7 cellular contexts compared by ENCODE assay signal in genomic region chr19:48896191-48896720, GRCh38. TPM values are rescaled to one million over a fixed set of nuclear protein-coding genes. Genes with fewer than 3 reads are reported as not detected.
DNase-seq lines count a peak whose midpoint lies in the region; ATAC-seq, FAIRE-seq and TF ChIP-seq lines count a peak whose summit lies in the region.
"Had no signal": no experiment of that assay in that cellular context is flagged by ENCODE, and none has a peak within 500 bp of the region (broad histone marks: within the 10 kb centered on the region; RNA-seq: fewer than 3 reads in every experiment).

No MANE protein-coding gene starts in this region.

- TF ChIP-seq POLR2A in HepG2 (IDR thresholded peaks at IDR 0.05; ENCODE audit: insufficient read depth in 1 of 2, low read depth in 2 of 2, low read length in 2 of 2): no peak

- in situ Hi-C loops in HepG2 (cut with HindIII; ENCODE audit: extremely low pct_ligation_motif_present, low pct_unique_long_range_greater_than_20kb): no loop called here

- H3K27ac ChIP-seq in BLaER1 (no peak overlapping the region), HepG2 (ENCODE audit: extremely low read length, insufficient read depth, low read length) (no peak overlapping the region)

- no peak for FAIRE-seq in HepG2 (lab: Jason Lieb, UNC)
- FAIRE-seq: GM18507 had no signal

- H3K36me3 Mint-ChIP-seq in activated T-cell treated with anti-CD3 and anti-CD28 coated beads, Interleukin-2, amount 50 U/mL, for 72 hours (ENCODE audit: insufficient read depth in 2 of 2): peaks cover 4 to 7% of the 10 kb centered on the region in 2 donors

- H3K4me3 ChIP-seq in BLaER1 (peak overlapping the region; percentile 54), HepG2 (replicated peaks in 1 of 3; ENCODE audit: insufficient read depth in 1 of 3, low read depth in 2 of 3, low read length in 3 of 3) (peak overlapping the region in 1 of 3 experiments; percentile 31; a peak in 1 of 6 replicates)

- peak overlapping the region; percentile 14 for H3K27ac Mint-ChIP-seq in activated T-cell treated with anti-CD3 and anti-CD28 coated beads, Interleukin-2, amount 50 U/mL, for 72 hours

- H3K27me3 ChIP-seq in BLaER1 (peaks cover 24% of the 10 kb centered on the region), HepG2 (ENCODE audit: control insufficient read depth in 1 of 2, insufficient read depth in 2 of 2, low read length in 2 of 2) (no peaks in the 10 kb centered on the region; a peak in 1 of 5 replicates)

- peak; percentile 79 to 80 for DNase-seq in activated T-cell treated with anti-CD3 and anti-CD28 coated beads, Interleukin-2, amount 50 U/mL, for 72 hours
- DNase-seq in HepG2 (ENCODE audit: low spot score) (no peak), NCI-H345 treated with DMSO at 0.1 percent for 48 hours (lab: John Stamatoyannopoulos, UW; ENCODE audit: unreplicated experiment) (no peak)
- DNase-seq in effector CD4-positive, alpha-beta T cell: no peak

- CTCF ChIA-PET in HepG2 (lab: Yijun Ruan, JAX; ENCODE audit: low intra/inter-chr PET ratio, low total read pairs): no interaction called here

- H3K9me3 ChIP-seq in BLaER1: no peaks in the 10 kb centered on the region
- H3K9me3 ChIP-seq in HepG2 (ENCODE audit: low read length): no peaks in the 10 kb centered on the region

- H4K20me1 ChIP-seq in BLaER1: no peaks in the 10 kb centered on the region
- H4K20me1 ChIP-seq in HepG2 (ENCODE audit: insufficient read depth, low read length): no peaks in the 10 kb centered on the region

- intact Hi-C loops in HepG2 (cut with micrococcal nuclease; ENCODE audit: unreplicated experiment): no loop called here

- H3K4me1 ChIP-seq in BLaER1 (peaks cover 56% of the 10 kb centered on the region), HepG2 (ENCODE audit: insufficient read depth, low read length) (peaks cover 44% of the 10 kb centered on the region)

- peak overlapping the region; percentile 78 for H3K4me2 ChIP-seq in BLaER1
- H3K4me2 ChIP-seq in HepG2 (ENCODE audit: low read depth, low read length): peak overlapping the region; percentile 68

- no peak for TF ChIP-seq CTCF in HepG2 (CRISPR knock-in tag; IDR thresholded peaks at IDR 0.05)

- peaks cover 8% of the 10 kb centered on the region for H3K79me2 ChIP-seq in HepG2 (ENCODE audit: insufficient read depth, low read length)

- H3K4me1 Mint-ChIP-seq in activated T-cell treated with anti-CD3 and anti-CD28 coated beads, Interleukin-2, amount 50 U/mL, for 72 hours (ENCODE audit: low read depth): peaks cover 39% of the 10 kb centered on the region

- TF ChIP-seq RAD21 in HepG2 (CRISPR knock-in tag; IDR thresholded peaks at IDR 0.05): no peak

- ATAC-seq in activated T-cell treated with anti-CD3 and anti-CD28 coated beads, Interleukin-2, amount 50 U/mL, for 72 hours (replicated peaks in 1 of 2): peak; percentile 57 to 64
- ATAC-seq in HepG2: no peak
- no peak for ATAC-seq in HG03108 (IDR thresholded peaks at IDR 0.05; ENCODE audit: unreplicated experiment)

- 47% methylated on average over 24 of the region's 25 CpGs for WGBS in HepG2 (ENCODE audit: low lambda C conversion rate)

- no TSS peak for BruUV-seq in HepG2 (replicated peaks; lab: Mats Ljungman, UMichigan)

- H2AFZ ChIP-seq in HepG2 (ENCODE audit: low read length): no peak overlapping the region

- H3K36me3 ChIP-seq in BLaER1 (no peaks in the 10 kb centered on the region; the same call in 1 of the 2 replicates), HepG2 (replicated peaks in 1 of 2; ENCODE audit: control insufficient read depth in 1 of 2, insufficient read depth in 2 of 2, low read length in 2 of 2) (no peaks in the 10 kb centered on the region)

- H3K9ac ChIP-seq in BLaER1: 0 out of 2 replicates have a peak overlapping the region, but pooled peaks have one; percentile 50
- H3K9ac ChIP-seq in HepG2 (ENCODE audit: insufficient read depth, low read depth, low read length): peak overlapping the region; percentile 32; the same call in 1 of the 2 replicates

- H3K9me3 Mint-ChIP-seq in activated T-cell treated with anti-CD3 and anti-CD28 coated beads, Interleukin-2, amount 50 U/mL, for 72 hours: no peaks in the 10 kb centered on the region

- H3K27me3 Mint-ChIP-seq in activated T-cell treated with anti-CD3 and anti-CD28 coated beads, Interleukin-2, amount 50 U/mL, for 72 hours (ENCODE audit: low read depth): peaks cover 34% of the 10 kb centered on the region

- TF ChIP-seq EP300 in HepG2 (IDR thresholded peaks at IDR 0.05; ENCODE audit: low read depth in 2 of 2, low read length in 2 of 2): no peak
- TF ChIP-seq EP300 in HepG2 (CRISPR knock-in tag; IDR thresholded peaks at IDR 0.05; ENCODE audit: borderline replicate concordance): no peak

- POLR2A ChIA-PET in HepG2 (lab: Yijun Ruan, JAX): interaction anchor here (0.9 to 1.2 kb wide), 3 partner anchors 24 to 68 kb away, joined by 3 to 4 read pairs (median 3); partner anchors contain the start of gene PPP1R15A

- H3K4me3 Mint-ChIP-seq in activated T-cell treated with anti-CD3 and anti-CD28 coated beads, Interleukin-2, amount 50 U/mL, for 72 hours: peak overlapping the region; percentile 76 to 82

RNA-seq across cellular contexts. Expression of gene TULP2, which starts 2.3 kb away (rescaled TPM):
- total RNA-seq in activated T-cell treated with anti-CD3 and anti-CD28 coated beads, Interleukin-2, amount 50 U/mL, for 72 hours: 1 to 10 TPM in 1 of 2 donors, under 1 TPM in 1; 0.79 to 3.3 TPM
- not detected in 2 replicates for total RNA-seq in HepG2 (2016; rRNA removed; fragmentation: Illumina TruSeq; extraction: Trizol)
- not detected in 2 replicates for total RNA-seq in HepG2 (2016; cell fraction: cytosol; rRNA removed; fragmentation: Illumina TruSeq; extraction: Trizol; ENCODE audit: low read depth)
- not detected in 2 replicates for total RNA-seq in HepG2 (2016; cell fraction: insoluble cytoplasmic fraction; rRNA removed; fragmentation: Illumina TruSeq; extraction: Trizol)
- 0.12 TPM in 1 of 2 replicates, not detected in the other for total RNA-seq in HepG2 (2016; cell fraction: membrane; rRNA removed; fragmentation: Illumina TruSeq; extraction: Trizol)
- total RNA-seq in HepG2 (2016; cell fraction: nucleus; rRNA removed; fragmentation: Illumina TruSeq; extraction: Trizol): not detected in 2 replicates
- 0.04 and 0.08 TPM in 2 replicates for polyA plus RNA-seq in HepG2 (2011; rRNA removed)
- polyA plus RNA-seq in HepG2 (2011; cell fraction: cytosol; rRNA removed): 0.04 and 0.11 TPM in 2 replicates
- polyA plus RNA-seq in HepG2 (2011; cell fraction: nucleus; rRNA removed): 0.23 and 0.24 TPM in 2 replicates
- 0.19 TPM in 1 of 2 replicates, not detected in the other for polyA plus RNA-seq in HepG2 (2012)
- polyA plus RNA-seq in HepG2 (2016; cell fraction: cytosol; fragmentation: Illumina TruSeq; extraction: Trizol; ENCODE audit: low read depth): not detected in 2 replicates
- polyA plus RNA-seq in HepG2 (2016; cell fraction: insoluble cytoplasmic fraction; fragmentation: Illumina TruSeq; extraction: Trizol; ENCODE audit: low read depth): not detected in 2 replicates
- polyA plus RNA-seq in HepG2 (2016; cell fraction: membrane; fragmentation: Illumina TruSeq; extraction: Trizol; ENCODE audit: low read depth): not detected in 2 replicates
- polyA plus RNA-seq in HepG2 (2016; cell fraction: nucleus; fragmentation: Illumina TruSeq; extraction: Trizol; ENCODE audit: insufficient read depth, low read depth): not detected in 2 replicates
- 0.24 TPM in 1 of 2 replicates, not detected in the other for polyA minus RNA-seq in HepG2 (2011; rRNA and poly(A)+ RNA removed; ENCODE audit: low replicate concordance)
- polyA minus RNA-seq in HepG2 (2011; cell fraction: cytosol; rRNA and poly(A)+ RNA removed): not detected in 2 replicates
- polyA minus RNA-seq in HepG2 (2011; cell fraction: nucleus; rRNA and poly(A)+ RNA removed): not detected in 2 replicates

RNA-seq across cellular contexts. Expression of gene NUCB1, which starts 3.9 kb away (rescaled TPM):
- total RNA-seq in activated T-cell treated with anti-CD3 and anti-CD28 coated beads, Interleukin-2, amount 50 U/mL, for 72 hours: 100 to 1,000 TPM; 168 to 183 TPM
- 34.3 and 82.3 TPM in 2 replicates for total RNA-seq in HepG2 (2016; rRNA removed; fragmentation: Illumina TruSeq; extraction: Trizol)
- total RNA-seq in HepG2 (2016; cell fraction: cytosol; rRNA removed; fragmentation: Illumina TruSeq; extraction: Trizol; ENCODE audit: low read depth): 9.0 and 9.7 TPM in 2 replicates
- 28.8 and 87.6 TPM in 2 replicates for total RNA-seq in HepG2 (2016; cell fraction: insoluble cytoplasmic fraction; rRNA removed; fragmentation: Illumina TruSeq; extraction: Trizol)
- total RNA-seq in HepG2 (2016; cell fraction: membrane; rRNA removed; fragmentation: Illumina TruSeq; extraction: Trizol): 25.3 and 25.9 TPM in 2 replicates
- total RNA-seq in HepG2 (2016; cell fraction: nucleus; rRNA removed; fragmentation: Illumina TruSeq; extraction: Trizol): 82.3 and 93.1 TPM in 2 replicates
- polyA plus RNA-seq in HepG2 (2011; rRNA removed): 106 and 144 TPM in 2 replicates
- polyA plus RNA-seq in HepG2 (2011; cell fraction: cytosol; rRNA removed): 86.9 and 132 TPM in 2 replicates
- 169 and 200 TPM in 2 replicates for polyA plus RNA-seq in HepG2 (2011; cell fraction: nucleus; rRNA removed)
- polyA plus RNA-seq in HepG2 (2012): 83.2 and 101 TPM in 2 replicates
- 16.8 and 17.5 TPM in 2 replicates for polyA plus RNA-seq in HepG2 (2016; cell fraction: cytosol; fragmentation: Illumina TruSeq; extraction: Trizol; ENCODE audit: low read depth)
- polyA plus RNA-seq in HepG2 (2016; cell fraction: insoluble cytoplasmic fraction; fragmentation: Illumina TruSeq; extraction: Trizol; ENCODE audit: low read depth): 32.3 and 40.2 TPM in 2 replicates
- 25.6 and 28.2 TPM in 2 replicates for polyA plus RNA-seq in HepG2 (2016; cell fraction: membrane; fragmentation: Illumina TruSeq; extraction: Trizol; ENCODE audit: low read depth)
- polyA plus RNA-seq in HepG2 (2016; cell fraction: nucleus; fragmentation: Illumina TruSeq; extraction: Trizol; ENCODE audit: insufficient read depth, low read depth): 164 and 172 TPM in 2 replicates
- polyA minus RNA-seq in HepG2 (2011; rRNA and poly(A)+ RNA removed; ENCODE audit: low replicate concordance): 57.6 and 72.0 TPM in 2 replicates
- polyA minus RNA-seq in HepG2 (2011; cell fraction: cytosol; rRNA and poly(A)+ RNA removed): 40.4 and 44.8 TPM in 2 replicates
- polyA minus RNA-seq in HepG2 (2011; cell fraction: nucleus; rRNA and poly(A)+ RNA removed): 23.2 and 25.9 TPM in 2 replicates

RNA-seq across cellular contexts. Expression of gene PPP1R15A, which starts 24.0 kb away (rescaled TPM):
- 100 to 1,000 TPM; 130 to 153 TPM for total RNA-seq in activated T-cell treated with anti-CD3 and anti-CD28 coated beads, Interleukin-2, amount 50 U/mL, for 72 hours
- total RNA-seq in HepG2 (2016; rRNA removed; fragmentation: Illumina TruSeq; extraction: Trizol): 7.8 and 18.5 TPM in 2 replicates
- total RNA-seq in HepG2 (2016; cell fraction: cytosol; rRNA removed; fragmentation: Illumina TruSeq; extraction: Trizol; ENCODE audit: low read depth): 7.7 and 7.9 TPM in 2 replicates
- 6.4 and 19.6 TPM in 2 replicates for total RNA-seq in HepG2 (2016; cell fraction: insoluble cytoplasmic fraction; rRNA removed; fragmentation: Illumina TruSeq; extraction: Trizol)
- 5.7 and 6.5 TPM in 2 replicates for total RNA-seq in HepG2 (2016; cell fraction: membrane; rRNA removed; fragmentation: Illumina TruSeq; extraction: Trizol)
- 25.9 and 29.7 TPM in 2 replicates for total RNA-seq in HepG2 (2016; cell fraction: nucleus; rRNA removed; fragmentation: Illumina TruSeq; extraction: Trizol)
- 15.2 and 15.6 TPM in 2 replicates for polyA plus RNA-seq in HepG2 (2011; rRNA removed)
- 10.5 and 12.8 TPM in 2 replicates for polyA plus RNA-seq in HepG2 (2011; cell fraction: cytosol; rRNA removed)
- polyA plus RNA-seq in HepG2 (2011; cell fraction: nucleus; rRNA removed): 28.4 and 34.0 TPM in 2 replicates
- polyA plus RNA-seq in HepG2 (2012): 12.6 and 18.1 TPM in 2 replicates
- polyA plus RNA-seq in HepG2 (2016; cell fraction: cytosol; fragmentation: Illumina TruSeq; extraction: Trizol; ENCODE audit: low read depth): 2.1 and 2.4 TPM in 2 replicates
- 8.2 and 10.1 TPM in 2 replicates for polyA plus RNA-seq in HepG2 (2016; cell fraction: insoluble cytoplasmic fraction; fragmentation: Illumina TruSeq; extraction: Trizol; ENCODE audit: low read depth)
- polyA plus RNA-seq in HepG2 (2016; cell fraction: membrane; fragmentation: Illumina TruSeq; extraction: Trizol; ENCODE audit: low read depth): 3.9 and 4.1 TPM in 2 replicates
- polyA plus RNA-seq in HepG2 (2016; cell fraction: nucleus; fragmentation: Illumina TruSeq; extraction: Trizol; ENCODE audit: insufficient read depth, low read depth): 36.9 and 39.2 TPM in 2 replicates
- polyA minus RNA-seq in HepG2 (2011; rRNA and poly(A)+ RNA removed; ENCODE audit: low replicate concordance): 12.5 and 17.7 TPM in 2 replicates
- polyA minus RNA-seq in HepG2 (2011; cell fraction: cytosol; rRNA and poly(A)+ RNA removed): 9.8 and 12.8 TPM in 2 replicates
- polyA minus RNA-seq in HepG2 (2011; cell fraction: nucleus; rRNA and poly(A)+ RNA removed): 34.6 and 36.1 TPM in 2 replicates

RNA-seq across cellular contexts. Expression of gene PLEKHA4, which starts 27.8 kb away (rescaled TPM):
- 10 to 100 TPM; 16.2 to 24.5 TPM for total RNA-seq in activated T-cell treated with anti-CD3 and anti-CD28 coated beads, Interleukin-2, amount 50 U/mL, for 72 hours
- 4.3 and 6.0 TPM in 2 replicates for total RNA-seq in HepG2 (2016; rRNA removed; fragmentation: Illumina TruSeq; extraction: Trizol)
- 3.7 and 5.1 TPM in 2 replicates for total RNA-seq in HepG2 (2016; cell fraction: cytosol; rRNA removed; fragmentation: Illumina TruSeq; extraction: Trizol; ENCODE audit: low read depth)
- 3.0 and 5.6 TPM in 2 replicates for total RNA-seq in HepG2 (2016; cell fraction: insoluble cytoplasmic fraction; rRNA removed; fragmentation: Illumina TruSeq; extraction: Trizol)
- 4.6 and 5.1 TPM in 2 replicates for total RNA-seq in HepG2 (2016; cell fraction: membrane; rRNA removed; fragmentation: Illumina TruSeq; extraction: Trizol)
- 5.1 and 5.4 TPM in 2 replicates for total RNA-seq in HepG2 (2016; cell fraction: nucleus; rRNA removed; fragmentation: Illumina TruSeq; extraction: Trizol)
- 4.8 and 6.0 TPM in 2 replicates for polyA plus RNA-seq in HepG2 (2011; rRNA removed)
- 2.3 and 4.7 TPM in 2 replicates for polyA plus RNA-seq in HepG2 (2011; cell fraction: cytosol; rRNA removed)
- 16.9 and 18.5 TPM in 2 replicates for polyA plus RNA-seq in HepG2 (2011; cell fraction: nucleus; rRNA removed)
- 3.4 TPM in 2 replicates for polyA plus RNA-seq in HepG2 (2012)
- 1.3 and 2.3 TPM in 2 replicates for polyA plus RNA-seq in HepG2 (2016; cell fraction: cytosol; fragmentation: Illumina TruSeq; extraction: Trizol; ENCODE audit: low read depth)
- polyA plus RNA-seq in HepG2 (2016; cell fraction: insoluble cytoplasmic fraction; fragmentation: Illumina TruSeq; extraction: Trizol; ENCODE audit: low read depth): 5.4 and 7.3 TPM in 2 replicates
- polyA plus RNA-seq in HepG2 (2016; cell fraction: membrane; fragmentation: Illumina TruSeq; extraction: Trizol; ENCODE audit: low read depth): 3.8 and 5.1 TPM in 2 replicates
- 11.7 and 12.4 TPM in 2 replicates for polyA plus RNA-seq in HepG2 (2016; cell fraction: nucleus; fragmentation: Illumina TruSeq; extraction: Trizol; ENCODE audit: insufficient read depth, low read depth)
- 0.70 and 1.2 TPM in 2 replicates for polyA minus RNA-seq in HepG2 (2011; rRNA and poly(A)+ RNA removed; ENCODE audit: low replicate concordance)
- polyA minus RNA-seq in HepG2 (2011; cell fraction: cytosol; rRNA and poly(A)+ RNA removed): 3.6 TPM in 2 replicates
- 1.7 and 3.1 TPM in 2 replicates for polyA minus RNA-seq in HepG2 (2011; cell fraction: nucleus; rRNA and poly(A)+ RNA removed)

RNA-seq across cellular contexts. Expression of gene DHDH, which starts 37.2 kb away (rescaled TPM):
- 1 to 10 TPM; 3.2 to 3.6 TPM for total RNA-seq in activated T-cell treated with anti-CD3 and anti-CD28 coated beads, Interleukin-2, amount 50 U/mL, for 72 hours
- total RNA-seq in HepG2 (2016; rRNA removed; fragmentation: Illumina TruSeq; extraction: Trizol): 0.13 and 0.29 TPM in 2 replicates
- total RNA-seq in HepG2 (2016; cell fraction: cytosol; rRNA removed; fragmentation: Illumina TruSeq; extraction: Trizol; ENCODE audit: low read depth): not detected in 2 replicates
- total RNA-seq in HepG2 (2016; cell fraction: insoluble cytoplasmic fraction; rRNA removed; fragmentation: Illumina TruSeq; extraction: Trizol): 0.30 TPM in 1 of 2 replicates, not detected in the other
- total RNA-seq in HepG2 (2016; cell fraction: membrane; rRNA removed; fragmentation: Illumina TruSeq; extraction: Trizol): not detected in 2 replicates
- total RNA-seq in HepG2 (2016; cell fraction: nucleus; rRNA removed; fragmentation: Illumina TruSeq; extraction: Trizol): not detected in 2 replicates
- 0.91 and 1.9 TPM in 2 replicates for polyA plus RNA-seq in HepG2 (2011; rRNA removed)
- 1.8 and 2.5 TPM in 2 replicates for polyA plus RNA-seq in HepG2 (2011; cell fraction: cytosol; rRNA removed)
- polyA plus RNA-seq in HepG2 (2011; cell fraction: nucleus; rRNA removed): 1.9 and 2.8 TPM in 2 replicates
- 1.0 and 3.6 TPM in 2 replicates for polyA plus RNA-seq in HepG2 (2012)
- polyA plus RNA-seq in HepG2 (2016; cell fraction: cytosol; fragmentation: Illumina TruSeq; extraction: Trizol; ENCODE audit: low read depth): not detected in 2 replicates
- not detected in 2 replicates for polyA plus RNA-seq in HepG2 (2016; cell fraction: insoluble cytoplasmic fraction; fragmentation: Illumina TruSeq; extraction: Trizol; ENCODE audit: low read depth)
- not detected in 2 replicates for polyA plus RNA-seq in HepG2 (2016; cell fraction: membrane; fragmentation: Illumina TruSeq; extraction: Trizol; ENCODE audit: low read depth)
- not detected in 2 replicates for polyA plus RNA-seq in HepG2 (2016; cell fraction: nucleus; fragmentation: Illumina TruSeq; extraction: Trizol; ENCODE audit: insufficient read depth, low read depth)
- polyA minus RNA-seq in HepG2 (2011; rRNA and poly(A)+ RNA removed; ENCODE audit: low replicate concordance): 0.37 and 0.50 TPM in 2 replicates
- not detected in 2 replicates for polyA minus RNA-seq in HepG2 (2011; cell fraction: cytosol; rRNA and poly(A)+ RNA removed)
- 0.77 TPM in 1 of 2 replicates, not detected in the other for polyA minus RNA-seq in HepG2 (2011; cell fraction: nucleus; rRNA and poly(A)+ RNA removed)

Comparison
In these comparisons a context has a peak if more than half of its experiments do, and no peak if none do; other contexts are left out.
1. ATAC-seq: peak in activated T-cell treated with anti-CD3 and anti-CD28 coated beads, Interleukin-2, amount 50 U/mL, for 72 hours (2 of 2); none in HepG2 (single experiment) and HG03108 (single experiment).
2. DNase-seq: peak in activated T-cell treated with anti-CD3 and anti-CD28 coated beads, Interleukin-2, amount 50 U/mL, for 72 hours (2 of 2); none in HepG2 (single experiment), effector CD4-positive, alpha-beta T cell (single experiment) and NCI-H345 treated with DMSO at 0.1 percent for 48 hours (single experiment).